8 cellular contexts compared by ENCODE assay signal in the genomic region with DNA sequence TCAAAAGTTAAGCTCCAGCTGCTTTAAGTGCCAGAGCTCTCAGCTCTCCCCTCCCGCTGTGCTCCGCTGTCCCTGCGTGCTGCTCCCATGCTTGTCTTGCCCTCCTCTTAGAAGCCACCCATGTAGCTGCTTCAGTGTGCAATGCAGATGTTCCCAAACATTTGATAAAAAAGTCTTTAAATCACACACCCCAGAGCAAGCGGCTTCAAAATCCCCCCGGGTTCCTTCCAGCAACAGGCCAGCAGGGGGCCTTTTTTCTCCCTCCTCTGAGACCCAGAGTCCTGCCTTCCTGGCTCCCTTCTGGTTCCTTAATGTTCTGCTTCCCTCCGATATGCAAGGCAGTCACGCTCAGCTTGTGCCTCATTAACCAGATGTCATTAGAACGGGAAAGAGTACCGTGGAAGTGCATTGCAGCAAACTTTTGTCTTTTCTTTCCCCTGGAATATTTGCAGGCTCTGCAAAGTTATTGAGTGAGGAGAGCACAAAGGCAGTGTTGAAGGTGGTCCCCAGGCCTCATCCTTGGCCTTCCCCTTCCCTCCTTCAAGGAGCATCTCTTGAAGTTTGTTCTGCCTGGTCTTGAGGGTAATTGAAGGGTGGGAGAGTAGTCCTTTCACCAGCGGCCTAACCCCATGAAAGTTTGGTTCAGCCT. TPM values are rescaled to one million over a fixed set of nuclear protein-coding genes. Genes with fewer than 3 reads are reported as not detected.
DNase-seq lines count a peak whose midpoint lies in the region; ATAC-seq, FAIRE-seq and TF ChIP-seq lines count a peak whose summit lies in the region.

No MANE protein-coding gene starts in this region.

- H3K4me3 ChIP-seq in heart left ventricle: peak overlapping the region in 1 of 12 donors; percentile 6
- H3K4me3 ChIP-seq in NT2/D1 (ENCODE audit: insufficient read length, low read depth): no peak overlapping the region
- no peak overlapping the region for H3K4me3 ChIP-seq in right cardiac atrium (ENCODE audit: low read length)

- H3K36me3 ChIP-seq in heart left ventricle (peaks cover 0 to 56% (median 18%) of the 10 kb centered on the region in 9 donors), NT2/D1 (ENCODE audit: insufficient read depth, insufficient read length, low read length) (no peaks in the 10 kb centered on the region)

- H3K9ac ChIP-seq in NT2/D1 (ENCODE audit: insufficient read length, low read depth): peak overlapping the region; percentile 53

- no peak for FAIRE-seq in H54 (lab: Jason Lieb, UNC)

- TF ChIP-seq CTCF in heart left ventricle (IDR thresholded peaks at IDR 0.05): peak; percentile 31 to 73 (median 53)

- no peak for TF ChIP-seq POLR2A in heart left ventricle (IDR thresholded peaks at IDR 0.05)
- no peak for TF ChIP-seq POLR2A in H54 (IDR thresholded peaks at IDR 0.05; ENCODE audit: low read depth, low read length)

- H3K9me3 ChIP-seq in heart left ventricle: no peaks in the 10 kb centered on the region
- no peaks in the 10 kb centered on the region for H3K9me3 ChIP-seq in NT2/D1 (ENCODE audit: insufficient read depth, low read length)
- H3K9me3 ChIP-seq in right cardiac atrium (ENCODE audit: control insufficient read depth, low read length): no peaks in the 10 kb centered on the region

- DNase-seq in heart left ventricle (no peak), Right ventricle myocardium inferior (ENCODE audit: missing footprints) (no peak), NT2/D1 (ENCODE audit: low read depth, low spot score) (peak; percentile 35), right cardiac atrium (peak; percentile 54 to 83 (median 75)), H54 (ENCODE audit: insufficient read length, low spot score) (no peak)
- DNase-seq in activated effector memory CD4-positive, alpha-beta T cell treated with anti-CD3 and anti-CD28 coated beads, Interleukin-2, amount 50 U/mL, for 16 hours: peak; percentile 74
- peak; percentile 6 for DNase-seq in stimulated activated CD4-positive, alpha-beta T cell treated with anti-CD3 and anti-CD28 coated beads, Interleukin-2, amount 100 ng/mL, for 4 hours (ENCODE audit: low read depth)

- ATAC-seq in heart left ventricle (no peak), Right ventricle myocardium inferior (no peak), right cardiac atrium (no peak), HG03469 (IDR thresholded peaks at IDR 0.05; ENCODE audit: unreplicated experiment) (no peak)

- no peaks in the 10 kb centered on the region for H3K27me3 ChIP-seq in heart left ventricle
- no peaks in the 10 kb centered on the region for H3K27me3 ChIP-seq in NT2/D1 (ENCODE audit: insufficient read depth, insufficient read length)
- H3K27me3 ChIP-seq in right cardiac atrium (ENCODE audit: control insufficient read depth, insufficient read depth): no peaks in the 10 kb centered on the region

- 25 to 27% (median 26%) methylated on average over 10 of the region's 10 CpGs for WGBS in heart left ventricle, 4 donors
- 17% methylated on average over 10 of the region's 10 CpGs for WGBS in right cardiac atrium

- peak overlapping the region in 7 of 12 donors; percentile 5 to 99 (median 68) for H3K27ac ChIP-seq in heart left ventricle
- H3K27ac ChIP-seq in right cardiac atrium (ENCODE audit: low read length): peak overlapping the region; percentile 23

- H3K4me1 ChIP-seq in heart left ventricle (peaks cover 0 to 45% (median 18%) of the 10 kb centered on the region in 12 donors), NT2/D1 (ENCODE audit: insufficient read depth, insufficient read length) (peaks cover 2% of the 10 kb centered on the region), right cardiac atrium (ENCODE audit: control insufficient read depth, insufficient read depth, low read length) (no peaks in the 10 kb centered on the region)

- intact Hi-C loops in heart left ventricle (cut with DNase I) (loop anchor here in 3 of 10 donors (5.0 kb wide), 2 partner anchors 203 to 208 kb away; no protein-coding TSS in a partner anchor), Right ventricle myocardium inferior (cut with DNase I) (no loop called here), right cardiac atrium (cut with DNase I) (loop anchor here in 3 of 4 donors (5.0 to 10.0 kb wide), 2 partner anchors 201 to 203 kb away; no protein-coding TSS in a partner anchor)

RNA-seq across cellular contexts. Expression of gene LDB3, which starts 25.5 kb away (rescaled TPM):
- total RNA-seq in heart left ventricle: 1,000 to 10,000 TPM in 7 of 9 donors, 100 to 1,000 TPM in 2; 800 to 1,716 (median 1,273) TPM
- polyA plus RNA-seq in heart left ventricle: 1,000 to 10,000 TPM in 1 of 2 donors, 100 to 1,000 TPM in 1; 165 to 1,759 TPM
- 1,478 TPM for total RNA-seq in Right ventricle myocardium inferior
- 1,000 to 10,000 TPM in 1 of 4 donors, 100 to 1,000 TPM in 3; 738 to 1,111 (median 934) TPM for total RNA-seq in right cardiac atrium
- polyA plus RNA-seq in right cardiac atrium: 1,223 TPM

RNA-seq across cellular contexts. Expression of gene OPN4, which starts 39.5 kb away (rescaled TPM):
- total RNA-seq in heart left ventricle (under 1 TPM in 3 of 9 donors, not detected in 6; 0.19 to 0.28 (median 0.25) TPM), Right ventricle myocardium inferior (0.41 TPM), right cardiac atrium (1 to 10 TPM in 2 of 4 donors, under 1 TPM in 2; 0.32 to 1.2 (median 0.95) TPM)
- polyA plus RNA-seq in heart left ventricle (under 1 TPM; 0.03 to 0.08 TPM), right cardiac atrium (0.93 TPM)

Comparison
In these comparisons a context has a peak if more than half of its experiments do, and no peak if none do; other contexts are left out.
1. DNase-seq: peak in NT2/D1 (single experiment), activated effector memory CD4-positive, alpha-beta T cell treated with anti-CD3 and anti-CD28 coated beads, Interleukin-2, amount 50 U/mL, for 16 hours (single experiment), right cardiac atrium (3 of 3) and stimulated activated CD4-positive, alpha-beta T cell treated with anti-CD3 and anti-CD28 coated beads, Interleukin-2, amount 100 ng/mL, for 4 hours (single experiment); none in heart left ventricle (0 of 5), Right ventricle myocardium inferior (single experiment) and H54 (single experiment).